Comparison of ENCODE assay signal across 1 cellular context in genomic region chr20:52984451-52984810, GRCh38.
TF ChIP-seq lines count a peak whose summit lies in the region.

No MANE protein-coding gene starts in this region.

TF ChIP-seq in GM12891, 5 proteins besides CTCF, POLR2A, EP300 and RAD21:
- TF ChIP-seq POU2F2 (IDR thresholded peaks at IDR 0.05; ENCODE audit: low read depth, low read length) (no peak), SPI1 (IDR thresholded peaks at IDR 0.05; ENCODE audit: low read depth, low read length) (no peak), POLR2AphosphoS5 (IDR thresholded peaks at IDR 0.05; ENCODE audit: low read depth, low read length) (no peak), TAF1 (IDR thresholded peaks at IDR 0.05; ENCODE audit: low read depth, low read length) (no peak), PAX5 (IDR thresholded peaks at IDR 0.05; ENCODE audit: insufficient read depth, low read length, severe bottlenecking) (no peak)
